ENCODE assay signal across 25 cellular contexts in genomic region chrX:109155161-109155560, GRCh38.
"Had no signal": no experiment of that assay in that cellular context is flagged by ENCODE, and none has a peak within 500 bp of the region (broad histone marks: within the 10 kb centered on the region; RNA-seq: fewer than 3 reads in every experiment).

No MANE protein-coding gene starts in this region.

- DNase-seq: activated CD4-positive, alpha-beta memory T cell treated with anti-CD3 and anti-CD28 coated beads, Interleukin-2, amount 10 ng/mL, durations not matched to agents 7 days and 5 days; activated CD4-positive, alpha-beta T cell treated with anti-CD3 and anti-CD28 coated beads, Interleukin-2, amount 10 ng/mL, durations not matched to agents 24 days and 14 days; activated gamma-delta T cell; activated naive CD4-positive, alpha-beta T cell treated with anti-CD3 and anti-CD28 coated beads, Interleukin-2, amount 50 U/mL, for 16 hours; activated naive CD8-positive, alpha-beta T cell treated with anti-CD3 and anti-CD28 coated beads, Interleukin-2, amount 50 U/mL, for 24 hours; activated T-cell treated with anti-CD3 and anti-CD28 coated beads for 4 hours; effector CD8-positive, alpha-beta T cell; hypothalamus; left ventricle myocardium superior; midbrain; natural killer cell; retina; sigmoid colon; stimulated activated CD4-positive, alpha-beta T cell treated with anti-CD3 and anti-CD28 coated beads, Interleukin-2, amount 100 ng/mL, for 48 hours; stimulated activated CD8-positive, alpha-beta memory T cell treated with anti-CD3 and anti-CD28 coated beads, Interleukin-4, amount 100 ng/mL, for 48 hours; stimulated activated naive B cell treated with anti-CD40 and anti-IgM and Interleukin-4, amounts not matched to agents 10 μg/mL and 1 μg/mL and 100 μg/mL, for 72 hours; testis; trophoblast cell had no signal

- H3K36me3 Mint-ChIP-seq: natural killer cell; stimulated activated naive B cell treated with anti-CD40 and anti-IgM and Interleukin-4, amounts not matched to agents 10 μg/mL and 1 μg/mL and 100 μg/mL, for 72 hours had no signal

- H3K27ac Mint-ChIP-seq: activated CD4-positive, alpha-beta memory T cell treated with anti-CD3 and anti-CD28 coated beads, Interleukin-2, amount 10 ng/mL, durations not matched to agents 7 days and 5 days; activated CD4-positive, alpha-beta T cell treated with anti-CD3 and anti-CD28 coated beads, Interleukin-2, amount 10 ng/mL, durations not matched to agents 24 days and 14 days; activated naive CD8-positive, alpha-beta T cell treated with anti-CD3 and anti-CD28 coated beads, Interleukin-2, amount 50 U/mL, for 24 hours; activated T-helper 1 cell treated with anti-CD3 and anti-CD28 coated beads, Interleukin-12 subunit alpha, Interleukin-12 subunit beta, Interleukin-2, Interleukin-4 antibody, amounts not matched to agents 30 ng/mL and 10 ng/mL and 1 ng/mL, durations not matched to agents 14 hours and 24 hours and 36 hours; dendritic cell treated with granulocyte-macrophage colony-stimulating factor and Interleukin-4, amounts not matched to agents 40 ng/mL and 50 ng/mL, for 4 days; natural killer cell; progenitor cell of endocrine pancreas; stimulated activated naive B cell treated with anti-CD40 and anti-IgM and Interleukin-4, amounts not matched to agents 10 μg/mL and 1 μg/mL and 100 μg/mL, for 72 hours had no signal

- H3K27me3 ChIP-seq: sigmoid colon, testis, vagina had no signal

- H3K9me3 Mint-ChIP-seq: activated CD4-positive, alpha-beta T cell treated with anti-CD3 and anti-CD28 coated beads, Interleukin-2, amount 10 ng/mL, durations not matched to agents 24 days and 14 days had no signal

- H3K4me1 ChIP-seq: sigmoid colon, testis, vagina had no signal

- H3K4me3 Mint-ChIP-seq: activated CD4-positive, alpha-beta memory T cell treated with anti-CD3 and anti-CD28 coated beads, Interleukin-2, amount 10 ng/mL, durations not matched to agents 7 days and 5 days; activated CD4-positive, alpha-beta T cell treated with anti-CD3 and anti-CD28 coated beads, Interleukin-2, amount 10 ng/mL, durations not matched to agents 24 days and 14 days; activated naive CD8-positive, alpha-beta T cell treated with anti-CD3 and anti-CD28 coated beads, Interleukin-2, amount 50 U/mL, for 24 hours; activated T-helper 1 cell treated with anti-CD3 and anti-CD28 coated beads, Interleukin-12 subunit alpha, Interleukin-12 subunit beta, Interleukin-2, Interleukin-4 antibody, amounts not matched to agents 30 ng/mL and 10 ng/mL and 1 ng/mL, durations not matched to agents 14 hours and 24 hours and 36 hours; dendritic cell treated with granulocyte-macrophage colony-stimulating factor and Interleukin-4, amounts not matched to agents 40 ng/mL and 50 ng/mL, for 4 days; natural killer cell; stimulated activated naive B cell treated with anti-CD40 and anti-IgM and Interleukin-4, amounts not matched to agents 10 μg/mL and 1 μg/mL and 100 μg/mL, for 72 hours had no signal

- H3K27ac ChIP-seq: sigmoid colon, testis, vagina, VCaP had no signal

- H3K36me3 ChIP-seq: sigmoid colon, vagina had no signal

- H3K27me3 Mint-ChIP-seq: activated CD4-positive, alpha-beta memory T cell treated with anti-CD3 and anti-CD28 coated beads, Interleukin-2, amount 10 ng/mL, durations not matched to agents 7 days and 5 days; activated CD4-positive, alpha-beta T cell treated with anti-CD3 and anti-CD28 coated beads, Interleukin-2, amount 10 ng/mL, durations not matched to agents 24 days and 14 days; activated naive CD8-positive, alpha-beta T cell treated with anti-CD3 and anti-CD28 coated beads, Interleukin-2, amount 50 U/mL, for 24 hours; dendritic cell treated with granulocyte-macrophage colony-stimulating factor and Interleukin-4, amounts not matched to agents 40 ng/mL and 50 ng/mL, for 4 days; progenitor cell of endocrine pancreas; stimulated activated naive B cell treated with anti-CD40 and anti-IgM and Interleukin-4, amounts not matched to agents 10 μg/mL and 1 μg/mL and 100 μg/mL, for 72 hours had no signal

- H3K9me3 ChIP-seq: sigmoid colon, testis had no signal

- H3K4me3 ChIP-seq: sigmoid colon, testis, vagina had no signal

- H3K4me1 Mint-ChIP-seq: activated CD4-positive, alpha-beta memory T cell treated with anti-CD3 and anti-CD28 coated beads, Interleukin-2, amount 10 ng/mL, durations not matched to agents 7 days and 5 days; activated CD4-positive, alpha-beta T cell treated with anti-CD3 and anti-CD28 coated beads, Interleukin-2, amount 10 ng/mL, durations not matched to agents 24 days and 14 days; activated naive CD8-positive, alpha-beta T cell treated with anti-CD3 and anti-CD28 coated beads, Interleukin-2, amount 50 U/mL, for 24 hours; natural killer cell; stimulated activated naive B cell treated with anti-CD40 and anti-IgM and Interleukin-4, amounts not matched to agents 10 μg/mL and 1 μg/mL and 100 μg/mL, for 72 hours had no signal

- FAIRE-seq: frontal cortex had no signal

- ATAC-seq: activated CD4-positive, CD25-positive, alpha-beta regulatory T cell treated with anti-CD3 and anti-CD28 coated beads, Interleukin-2, amount 50 U/mL, for 24 hours; activated naive CD8-positive, alpha-beta T cell treated with anti-CD3 and anti-CD28 coated beads, Interleukin-2, amount 50 U/mL, for 24 hours; left ventricle myocardium superior; natural killer cell; stimulated activated naive B cell treated with anti-CD40 and anti-IgM and Interleukin-4, amounts not matched to agents 10 μg/mL and 1 μg/mL and 100 μg/mL, for 72 hours had no signal
